Comparison of ENCODE assay signal across 30 cellular contexts in genomic region chr2:86029873-86030272, GRCh38.
"Had no signal": no experiment of that assay in that cellular context is flagged by ENCODE, and none has a peak within 500 bp of the region (broad histone marks: within the 10 kb centered on the region; RNA-seq: fewer than 3 reads in every experiment).

No MANE protein-coding gene starts in this region.

- H3K9me3 ChIP-seq: ascending aorta, colonic mucosa, gastrocnemius medialis, lower lobe of right lung, sigmoid colon, thoracic aorta, upper lobe of left lung had no signal

- H3K4me3 ChIP-seq: ascending aorta, colonic mucosa, dorsolateral prefrontal cortex, gastrocnemius medialis, lower lobe of right lung, sigmoid colon, smooth muscle cell, thoracic aorta, upper lobe of left lung had no signal

- H3K27me3 ChIP-seq: ascending aorta, brain microvascular endothelial cell, colonic mucosa, dorsolateral prefrontal cortex, gastrocnemius medialis, sigmoid colon, upper lobe of left lung had no signal

- H3K4me1 Mint-ChIP-seq: neural crest cell had no signal

- H3K27me3 Mint-ChIP-seq: activated B cell treated with CpG ODN at 0.5 μM for 24 hours; activated CD4-positive, alpha-beta T cell treated with anti-CD3 and anti-CD28 coated beads for 36 hours; activated naive CD4-positive, alpha-beta T cell treated with anti-CD3 and anti-CD28 coated beads, Interleukin-2, amount 50 U/mL, for 24 hours; effector memory CD8-positive, alpha-beta T cell; naive B cell; T-cell had no signal

- H3K27ac Mint-ChIP-seq: activated B cell treated with CpG ODN at 0.5 μM for 24 hours; activated CD4-positive, alpha-beta T cell treated with anti-CD3 and anti-CD28 coated beads for 36 hours; activated naive CD4-positive, alpha-beta T cell treated with anti-CD3 and anti-CD28 coated beads, Interleukin-2, amount 50 U/mL, for 24 hours had no signal

- DNase-seq: activated B cell treated with CpG ODN at 0.5 μM for 24 hours; activated CD4-positive, alpha-beta T cell treated with anti-CD3 and anti-CD28 coated beads for 36 hours; activated CD8-positive, alpha-beta memory T cell treated with anti-CD3 and anti-CD28 coated beads, Interleukin-2, amount 50 U/mL, for 48 hours; activated gamma-delta T cell; activated T-cell treated with anti-CD3 and anti-CD28 coated beads, Interleukin-2, amount 50 U/mL, for 4 hours; brain microvascular endothelial cell; central memory CD4-positive, alpha-beta T cell; colonic mucosa; effector memory CD8-positive, alpha-beta T cell; hypothalamus; islet precursor cell; lower lobe of right lung; naive B cell; occipital lobe; sigmoid colon; stimulated activated CD4-positive, alpha-beta T cell treated with anti-CD3 and anti-CD28 coated beads, Interleukin-15, amount 100 ng/mL, for 24 hours; stimulated activated CD8-positive, alpha-beta memory T cell treated with anti-CD3 and anti-CD28 coated beads, Interleukin-4, amount 100 ng/mL, for 48 hours; stimulated activated naive CD4-positive, alpha-beta T cell treated with Interleukin-2 at 50 U/mL for 16 hours; T-cell; upper lobe of left lung had no signal

- H3K9me3 Mint-ChIP-seq: activated B cell treated with CpG ODN at 0.5 μM for 24 hours; activated naive CD4-positive, alpha-beta T cell treated with anti-CD3 and anti-CD28 coated beads, Interleukin-2, amount 50 U/mL, for 24 hours; activated T-cell treated with anti-CD3 and anti-CD28 coated beads, Interleukin-2, amount 50 U/mL, for 4 hours; effector memory CD8-positive, alpha-beta T cell; naive B cell; neural crest cell; T-cell had no signal

- H3K4me3 Mint-ChIP-seq: activated B cell treated with CpG ODN at 0.5 μM for 24 hours; activated CD4-positive, alpha-beta T cell treated with anti-CD3 and anti-CD28 coated beads for 36 hours; activated naive CD4-positive, alpha-beta T cell treated with anti-CD3 and anti-CD28 coated beads, Interleukin-2, amount 50 U/mL, for 24 hours; activated T-cell treated with anti-CD3 and anti-CD28 coated beads, Interleukin-2, amount 50 U/mL, for 4 hours; effector memory CD8-positive, alpha-beta T cell; naive B cell; neural crest cell; T-cell had no signal

- ATAC-seq: activated CD4-positive, alpha-beta T cell treated with anti-CD3 and anti-CD28 coated beads for 36 hours; activated T-cell treated with anti-CD3 and anti-CD28 coated beads, Interleukin-2, amount 50 U/mL, for 4 hours; effector memory CD8-positive, alpha-beta T cell; esophagus mucosa; gastrocnemius medialis; left colon; lower lobe of right lung; T-cell had no signal

- H3K4me1 ChIP-seq: ascending aorta, colonic mucosa had no signal

- H3K27ac ChIP-seq: ascending aorta, brain microvascular endothelial cell, colonic mucosa, lower lobe of right lung, thoracic aorta, upper lobe of left lung had no signal

- FAIRE-seq: endothelial cell of umbilical vein had no signal
